4 cellular contexts compared by ENCODE assay signal in genomic region chr12:128805406-128805805, GRCh38. TPM values are rescaled to one million over a fixed set of nuclear protein-coding genes. Genes with fewer than 3 reads are reported as not detected.
"Had no signal": no experiment of that assay in that cellular context is flagged by ENCODE, and none has a peak within 500 bp of the region (broad histone marks: within the 10 kb centered on the region; RNA-seq: fewer than 3 reads in every experiment).

No MANE protein-coding gene starts in this region.

RNA-seq across cellular contexts. Expression of gene GLT1D1, which starts 47.9 kb away (rescaled TPM):
- total RNA-seq: activated CD4-positive, alpha-beta memory T cell treated with anti-CD3 and anti-CD28 coated beads, Interleukin-2, amount 10 ng/mL, durations not matched to agents 7 days and 5 days; activated CD8-positive, alpha-beta T cell treated with anti-CD3 and anti-CD28 coated beads, Interleukin-2, amount 10 ng/mL, durations not matched to agents 7 days and 5 days; activated naive CD8-positive, alpha-beta T cell treated with anti-CD3 and anti-CD28 coated beads, Interleukin-2, amount 10 ng/mL, durations not matched to agents 7 days and 5 days; bronchial epithelial cell had no signal
